12 cellular contexts compared by ENCODE assay signal in the genomic region with DNA sequence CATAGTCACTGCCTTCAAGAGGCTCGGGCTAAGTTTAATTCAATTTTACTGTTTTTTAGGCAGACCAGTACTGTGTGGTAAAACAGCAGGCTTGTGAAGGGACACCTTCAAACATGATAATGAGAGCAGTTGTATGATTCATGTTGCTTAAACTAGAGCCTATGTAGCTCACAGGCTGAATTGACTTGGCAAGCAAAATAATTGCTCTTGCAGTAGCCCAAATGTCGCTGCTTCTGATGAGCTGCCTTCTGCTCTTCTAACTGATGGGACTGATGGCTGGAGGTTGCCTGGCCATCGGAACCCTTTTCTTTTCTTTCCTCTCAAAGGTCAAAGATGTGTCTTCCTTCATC.
DNase-seq lines count a peak whose midpoint lies in the region; ATAC-seq and TF ChIP-seq lines count a peak whose summit lies in the region.
"Had no signal": no experiment of that assay in that cellular context is flagged by ENCODE, and none has a peak within 500 bp of the region (broad histone marks: within the 10 kb centered on the region; RNA-seq: fewer than 3 reads in every experiment).

No MANE protein-coding gene starts in this region.

- in situ Hi-C loops in G401 (cut with HindIII; ENCODE audit: low sequenced_read_pairs): no loop called here

- peaks cover 14 to 53% of the 10 kb centered on the region in 2 donors for H3K4me1 ChIP-seq in left lung

- CTCF ChIA-PET in activated CD4-positive, alpha-beta T cell treated with anti-CD3 and anti-CD28 coated beads, Interleukin-2, amount 10 ng/mL, durations not matched to agents 7 days and 5 days (lab: Charles Lee): interaction anchor here (0.7 to 1.6 kb wide), 3 partner anchors 8 to 18 kb away, joined by 3 to 4 read pairs (median 3); no protein-coding TSS in a partner anchor
- CTCF ChIA-PET in activated CD8-positive, alpha-beta T cell treated with anti-CD3 and anti-CD28 coated beads, Interleukin-2, amount 10 ng/mL, durations not matched to agents 7 days and 5 days (lab: Charles Lee): interaction anchor here (0.8 to 4.9 kb wide), 9 partner anchors 9 to 184 kb away, joined by 3 to 34 read pairs (median 3); partner anchors contain the start of gene MAML2

- TF ChIP-seq CTCF in left lung (IDR thresholded peaks at IDR 0.05): no peak

- DNase-seq in activated CD4-positive, alpha-beta T cell treated with anti-CD3 and anti-CD28 coated beads, Interleukin-2, amount 10 ng/mL, durations not matched to agents 7 days and 5 days: no peak
- no peak for DNase-seq in activated CD4-positive, alpha-beta T cell treated with anti-CD3 and anti-CD28 coated beads, Interleukin-2, amount 50 U/mL, for 4 hours
- peak; percentile 94 for DNase-seq in G401 (ENCODE audit: low spot score)
- peak; percentile 24 for DNase-seq in activated CD8-positive, alpha-beta T cell treated with anti-CD3 and anti-CD28 coated beads, Interleukin-2, amount 10 ng/mL, durations not matched to agents 7 days and 5 days
- no peak for DNase-seq in naive thymus-derived CD8-positive, alpha-beta T cell
- no peak for DNase-seq in SHP77 treated with DMSO at 0.1 percent for 48 hours (lab: John Stamatoyannopoulos, UW)
- DNase-seq in left lung: no peak
- no peak for DNase-seq in T1000 (lab: John Stamatoyannopoulos, UW)
- DNase-seq: mucosa of descending colon; NCI-H510A; posterior cingulate gyrus; stimulated activated CD4-positive, alpha-beta T cell treated with anti-CD3 and anti-CD28 coated beads, Interleukin-12 subunit alpha, Interleukin-12 subunit beta, amount 100 ng/mL, for 4 hours had no signal

- H3K36me3 ChIP-seq in left lung: no peaks in the 10 kb centered on the region

- H3K27me3 ChIP-seq in left lung: no peaks in the 10 kb centered on the region

- POLR2A ChIA-PET in activated CD4-positive, alpha-beta T cell treated with anti-CD3 and anti-CD28 coated beads, Interleukin-2, amount 10 ng/mL, durations not matched to agents 7 days and 5 days (lab: Charles Lee): no interaction called here
- POLR2A ChIA-PET in activated CD8-positive, alpha-beta T cell treated with anti-CD3 and anti-CD28 coated beads, Interleukin-2, amount 10 ng/mL, durations not matched to agents 7 days and 5 days (lab: Charles Lee): interaction anchor here (1.2 to 1.9 kb wide), 2 partner anchors 10 to 134 kb away, joined by 4 read pairs; no protein-coding TSS in a partner anchor
- POLR2A ChIA-PET in naive thymus-derived CD8-positive, alpha-beta T cell (lab: Charles Lee): interaction anchor here (0.6 to 1.6 kb wide), 6 partner anchors 9 to 138 kb away, joined by 3 to 6 read pairs (median 4); no protein-coding TSS in a partner anchor

- H3K4me1 Mint-ChIP-seq in activated CD4-positive, alpha-beta T cell treated with anti-CD3 and anti-CD28 coated beads, Interleukin-2, amount 10 ng/mL, durations not matched to agents 7 days and 5 days: peaks cover 72% of the 10 kb centered on the region
- peaks cover 59% of the 10 kb centered on the region for H3K4me1 Mint-ChIP-seq in activated CD8-positive, alpha-beta T cell treated with anti-CD3 and anti-CD28 coated beads, Interleukin-2, amount 10 ng/mL, durations not matched to agents 7 days and 5 days (ENCODE audit: low read depth)
- peaks cover 24 to 87% (median 82%) of the 10 kb centered on the region in 4 donors for H3K4me1 Mint-ChIP-seq in naive thymus-derived CD8-positive, alpha-beta T cell

- H3K36me3 Mint-ChIP-seq in activated CD4-positive, alpha-beta T cell treated with anti-CD3 and anti-CD28 coated beads, Interleukin-2, amount 10 ng/mL, durations not matched to agents 7 days and 5 days (ENCODE audit: low read depth): peaks cover 29% of the 10 kb centered on the region
- H3K36me3 Mint-ChIP-seq in activated CD8-positive, alpha-beta T cell treated with anti-CD3 and anti-CD28 coated beads, Interleukin-2, amount 10 ng/mL, durations not matched to agents 7 days and 5 days (ENCODE audit: low read depth): peaks cover 25% of the 10 kb centered on the region
- peaks cover 0 to 10% (median 7%) of the 10 kb centered on the region in 3 donors for H3K36me3 Mint-ChIP-seq in naive thymus-derived CD8-positive, alpha-beta T cell

- no peak overlapping the region for H3K4me3 Mint-ChIP-seq in activated CD4-positive, alpha-beta T cell treated with anti-CD3 and anti-CD28 coated beads, Interleukin-2, amount 10 ng/mL, durations not matched to agents 7 days and 5 days
- peak overlapping the region; percentile 19 for H3K4me3 Mint-ChIP-seq in activated CD8-positive, alpha-beta T cell treated with anti-CD3 and anti-CD28 coated beads, Interleukin-2, amount 10 ng/mL, durations not matched to agents 7 days and 5 days
- H3K4me3 Mint-ChIP-seq in naive thymus-derived CD8-positive, alpha-beta T cell: peak overlapping the region in 9 of 10 donors; percentile 6 to 79 (median 73)

- H3K27ac Mint-ChIP-seq in activated CD4-positive, alpha-beta T cell treated with anti-CD3 and anti-CD28 coated beads, Interleukin-2, amount 10 ng/mL, durations not matched to agents 7 days and 5 days: peak overlapping the region; percentile 93
- H3K27ac Mint-ChIP-seq in activated CD8-positive, alpha-beta T cell treated with anti-CD3 and anti-CD28 coated beads, Interleukin-2, amount 10 ng/mL, durations not matched to agents 7 days and 5 days: peak overlapping the region; percentile 68
- peak overlapping the region; percentile 88 to 99 (median 94) for H3K27ac Mint-ChIP-seq in naive thymus-derived CD8-positive, alpha-beta T cell

- H3K4me3 ChIP-seq in left lung: no peak overlapping the region
- H3K4me3 ChIP-seq: mucosa of descending colon had no signal

- H3K9me3 ChIP-seq in left lung: no peaks in the 10 kb centered on the region
- H3K9me3 ChIP-seq: mucosa of descending colon had no signal

- H3K9me3 Mint-ChIP-seq in activated CD4-positive, alpha-beta T cell treated with anti-CD3 and anti-CD28 coated beads, Interleukin-2, amount 10 ng/mL, durations not matched to agents 7 days and 5 days: no peaks in the 10 kb centered on the region
- no peaks in the 10 kb centered on the region for H3K9me3 Mint-ChIP-seq in activated CD8-positive, alpha-beta T cell treated with anti-CD3 and anti-CD28 coated beads, Interleukin-2, amount 10 ng/mL, durations not matched to agents 7 days and 5 days (ENCODE audit: insufficient read depth)
- H3K9me3 Mint-ChIP-seq in naive thymus-derived CD8-positive, alpha-beta T cell: peaks cover 0 to 2% (median 0%) of the 10 kb centered on the region in 9 donors

- H3K27me3 Mint-ChIP-seq in activated CD4-positive, alpha-beta T cell treated with anti-CD3 and anti-CD28 coated beads, Interleukin-2, amount 10 ng/mL, durations not matched to agents 7 days and 5 days: no peaks in the 10 kb centered on the region
- no peaks in the 10 kb centered on the region for H3K27me3 Mint-ChIP-seq in activated CD8-positive, alpha-beta T cell treated with anti-CD3 and anti-CD28 coated beads, Interleukin-2, amount 10 ng/mL, durations not matched to agents 7 days and 5 days (ENCODE audit: low read depth)
- H3K27me3 Mint-ChIP-seq in naive thymus-derived CD8-positive, alpha-beta T cell: no peaks in the 10 kb centered on the region

- peak; percentile 13 for ATAC-seq in activated CD8-positive, alpha-beta T cell treated with anti-CD3 and anti-CD28 coated beads, Interleukin-2, amount 10 ng/mL, durations not matched to agents 7 days and 5 days
- ATAC-seq in naive thymus-derived CD8-positive, alpha-beta T cell: peak in 1 of 2 donors; percentile 29
- ATAC-seq in left lung: no peak
- ATAC-seq: mucosa of descending colon had no signal

- intact Hi-C loops in left lung (cut with DNase I): no loop called here

- H3K27ac ChIP-seq in left lung: peak overlapping the region in 1 of 2 donors; percentile 13

Comparison
In these comparisons a context has a peak if more than half of its experiments do, and no peak if none do; other contexts are left out.
1. DNase-seq: peak in G401 (single experiment) and activated CD8-positive, alpha-beta T cell treated with anti-CD3 and anti-CD28 coated beads, Interleukin-2, amount 10 ng/mL, durations not matched to agents 7 days and 5 days (single experiment); none in activated CD4-positive, alpha-beta T cell treated with anti-CD3 and anti-CD28 coated beads, Interleukin-2, amount 10 ng/mL, durations not matched to agents 7 days and 5 days (single experiment), activated CD4-positive, alpha-beta T cell treated with anti-CD3 and anti-CD28 coated beads, Interleukin-2, amount 50 U/mL, for 4 hours (0 of 2), naive thymus-derived CD8-positive, alpha-beta T cell (0 of 10), SHP77 treated with DMSO at 0.1 percent for 48 hours (single experiment), left lung (0 of 2) and T1000 (single experiment).
2. Peak in every context shown above with its lines, with median percentiles within 50 percentile points of each other: H3K27ac Mint-ChIP-seq.